Comparison of ENCODE assay signal across 1 cellular context in genomic region chr6:165986647-165987482, GRCh38.
TF ChIP-seq lines count a peak whose summit lies in the region.

No MANE protein-coding gene starts in this region.

TF ChIP-seq in GM23338, 12 proteins besides CTCF, POLR2A, EP300 and RAD21 (continued from another document):
- TF ChIP-seq ZNF462 (CRISPR knock-in tag; IDR thresholded peaks at IDR 0.05): no peak
- no peak for TF ChIP-seq ZNF114 (CRISPR knock-in tag; IDR thresholded peaks at IDR 0.05)
- TF ChIP-seq ETS1 (IDR thresholded peaks at IDR 0.05): no peak
- no peak for TF ChIP-seq EZH2 (IDR thresholded peaks at IDR 0.05; ENCODE audit: low read depth, unreplicated experiment)
TF ChIP-seq in GM23338: peak in this region for 0.
